ENCODE assay signal across 8 cellular contexts in the genomic region with DNA sequence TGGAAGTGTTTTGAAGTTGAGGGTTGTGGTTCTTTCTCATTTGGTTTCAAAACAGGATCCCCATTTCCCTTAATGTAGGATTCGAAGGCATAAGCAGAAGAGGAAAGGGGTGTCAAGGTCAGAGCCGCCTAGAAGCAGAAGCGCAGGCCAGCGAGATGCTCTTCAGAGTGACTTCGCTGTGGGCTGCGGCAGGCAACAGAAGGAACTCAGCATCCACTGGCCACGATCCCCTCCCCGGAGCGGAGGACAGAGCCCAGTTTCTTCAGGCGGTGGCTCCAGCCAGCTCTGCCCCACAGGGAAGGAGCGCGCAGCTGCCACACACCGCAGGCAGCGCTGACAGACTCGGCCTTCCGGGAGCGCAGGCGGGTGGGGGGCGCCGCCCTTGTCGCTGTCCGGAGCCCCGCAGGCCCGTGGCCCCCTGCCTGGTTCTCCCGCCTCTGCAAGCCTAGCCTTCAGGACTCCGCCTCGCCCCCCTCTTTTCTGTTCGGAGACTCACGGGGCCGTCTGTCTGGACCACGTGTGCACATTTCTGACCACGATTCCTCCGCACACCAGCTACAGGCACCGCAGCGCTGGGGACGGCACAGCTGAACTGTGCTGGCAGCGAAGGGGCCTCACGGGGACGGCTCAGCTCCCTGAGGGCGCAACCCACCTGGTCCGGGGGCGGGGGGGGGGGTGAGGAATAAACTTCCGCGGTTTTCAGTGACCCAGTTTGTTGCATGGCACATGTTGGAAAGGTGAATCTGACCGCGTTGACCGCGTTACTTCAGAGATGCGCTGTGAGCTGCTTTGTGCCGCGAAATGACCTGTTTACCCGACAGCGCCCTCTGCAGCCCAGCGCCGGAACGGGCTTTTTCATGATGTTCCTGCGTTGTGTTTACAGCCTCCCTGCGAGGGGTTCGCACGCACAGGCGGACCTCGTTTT. TPM values are rescaled to one million over a fixed set of nuclear protein-coding genes. Genes with fewer than 3 reads are reported as not detected.
DNase-seq lines count a peak whose midpoint lies in the region; ATAC-seq, FAIRE-seq and TF ChIP-seq lines count a peak whose summit lies in the region.

No MANE protein-coding gene starts in this region.

- no peak for FAIRE-seq in GM19239 (lab: Jason Lieb, UNC)

- H3K4me3 ChIP-seq in BJ (ENCODE audit: low read depth, low read length) (peak overlapping the region; percentile 11; the same call in 1 of the 2 replicates), transverse colon (peak overlapping the region; percentile 8 to 54 (median 36))

- no peaks in the 10 kb centered on the region for H3K9me3 ChIP-seq in transverse colon

- in situ Hi-C loops in transverse colon (cut with MboI; ENCODE audit: low pct_ligation_motif_present in 1 of 4, low pct_unique_long_range_greater_than_20kb in 1 of 4, low sequenced_read_pairs in 3 of 4): loop anchor here in 2 of 4 donors (25.0 kb wide), 1 partner anchor 139 kb away; no protein-coding TSS in a partner anchor

- 1 to 4% methylated on average over 5 to 57 of the region's 62 CpGs for WGBS in transverse colon (ENCODE audit: low coverage in 1 of 2), 2 donors

- CTCF ChIA-PET in BJ (lab: Yijun Ruan, JAX): no interaction called here

- intact Hi-C loops in Right ventricle myocardium superior (cut with DNase I): no loop called here
- intact Hi-C loops in posterior cingulate gyrus (cut with DNase I): no loop called here
- intact Hi-C loops in transverse colon (cut with DNase I; ENCODE audit: low total_unique reads): no loop called here

- TF ChIP-seq POLR2A in transverse colon (IDR thresholded peaks at IDR 0.05): peak; percentile 32

- no peaks in the 10 kb centered on the region for H3K36me3 ChIP-seq in BJ (ENCODE audit: control insufficient read depth, insufficient read depth, low read length)
- H3K36me3 ChIP-seq in transverse colon: no peaks in the 10 kb centered on the region

- H3K27me3 ChIP-seq in BJ (ENCODE audit: control insufficient read depth, insufficient read depth, low read length) (no peaks in the 10 kb centered on the region), transverse colon (no peaks in the 10 kb centered on the region)

- H3K4me1 ChIP-seq in transverse colon: peaks cover 0 to 18% (median 9%) of the 10 kb centered on the region in 4 donors

- ATAC-seq in HG03565 (IDR thresholded peaks at IDR 0.05; ENCODE audit: unreplicated experiment): peak; percentile 57
- peak; percentile 87 for ATAC-seq in Right ventricle myocardium superior (ENCODE audit: poor library complexity)

- TF ChIP-seq CTCF in BJ (IDR thresholded peaks at IDR 0.05; ENCODE audit: insufficient read depth, low read depth, low read length): peak; percentile 40; the same call in 1 of the 2 replicates
- peak; percentile 74 to 85 (median 77) for TF ChIP-seq CTCF in transverse colon (IDR thresholded peaks at IDR 0.05)

- peak overlapping the region; percentile 48 to 71 (median 62) for H3K27ac ChIP-seq in transverse colon

- TF ChIP-seq EP300 in transverse colon (IDR thresholded peaks at IDR 0.05; ENCODE audit: low read depth): no peak

- POLR2A ChIA-PET in BJ (lab: Charles Lee): no interaction called here

- no peak for DNase-seq in BJ (ENCODE audit: low read depth)
- peak; percentile 36 for DNase-seq in GM19239 (ENCODE audit: insufficient read length, low spot score)
- peak; percentile 73 for DNase-seq in RPMI8226
- DNase-seq in activated naive CD4-positive, alpha-beta T cell (lab: John Stamatoyannopoulos, UW): peak; percentile 58 to 76 (median 68)
- peak; percentile 78 for DNase-seq in Right ventricle myocardium superior
- DNase-seq in posterior cingulate gyrus: peak; percentile 28 to 93 (median 72)
- peak; percentile 87 for DNase-seq in transverse colon

RNA-seq across cellular contexts. Expression of a gene that starts 26.1 kb away (rescaled TPM):
- not detected in 2 replicates for polyA plus RNA-seq in BJ (2011; rRNA removed)
- not detected in 2 replicates for polyA minus RNA-seq in BJ (2011; rRNA and poly(A)+ RNA removed)
- total RNA-seq in Right ventricle myocardium superior (not detected), transverse colon (not detected)

RNA-seq across cellular contexts. Expression of a gene that starts 59.9 kb away (rescaled TPM):
- not detected in 2 replicates for polyA plus RNA-seq in BJ (2011; rRNA removed)
- polyA minus RNA-seq in BJ (2011; rRNA and poly(A)+ RNA removed): not detected in 2 replicates
- total RNA-seq in Right ventricle myocardium superior (not detected), transverse colon (not detected)
